ENCODE assay signal across 11 cellular contexts in genomic region chr13:33109801-33110200, GRCh38.
DNase-seq lines count a peak whose midpoint lies in the region; ATAC-seq and TF ChIP-seq lines count a peak whose summit lies in the region.
"Had no signal": no experiment of that assay in that cellular context is flagged by ENCODE, and none has a peak within 500 bp of the region (broad histone marks: within the 10 kb centered on the region; RNA-seq: fewer than 3 reads in every experiment).

No MANE protein-coding gene starts in this region.

- DNase-seq in chondrocyte (ENCODE audit: low spot score) (no peak), sigmoid colon (no peak), glomerular visceral epithelial cell (ENCODE audit: extremely low spot score) (no peak), NCI-H2081 (lab: John Stamatoyannopoulos, UW) (no peak)
- DNase-seq in T-helper 2 cell treated with Interferon-gamma antibody and Interleukin-4, amounts not matched to agents 5 μg/mL and 100 μg/mL, for 36 hours (ENCODE audit: low spot score): no peak
- DNase-seq: activated CD8-positive, alpha-beta memory T cell treated with anti-CD3 and anti-CD28 coated beads for 24 hours; NCI-H187 treated with DMSO at 0.1 percent for 48 hours; ovary had no signal

- no peaks in the 10 kb centered on the region for H3K27me3 Mint-ChIP-seq in chondrocyte (ENCODE audit: low read depth)
- peaks cover 2% of the 10 kb centered on the region for H3K27me3 Mint-ChIP-seq in T-helper 2 cell treated with Interferon-gamma antibody and Interleukin-4, amounts not matched to agents 5 μg/mL and 100 μg/mL, for 36 hours (ENCODE audit: low read depth)

- TF ChIP-seq CTCF in GM12874 (IDR thresholded peaks at IDR 0.05; ENCODE audit: insufficient read depth, low read depth, low read length) (peak; percentile 46; the same call in 1 of the 2 replicates), chondrocyte (IDR thresholded peaks at IDR 0.05) (peak; percentile 46), sigmoid colon (IDR thresholded peaks at IDR 0.05) (no peak)

- H3K9me3 Mint-ChIP-seq in chondrocyte (ENCODE audit: low read depth): no peaks in the 10 kb centered on the region
- no peaks in the 10 kb centered on the region for H3K9me3 Mint-ChIP-seq in T-helper 2 cell treated with Interferon-gamma antibody and Interleukin-4, amounts not matched to agents 5 μg/mL and 100 μg/mL, for 36 hours

- H3K27me3 ChIP-seq in sigmoid colon: no peaks in the 10 kb centered on the region
- H3K27me3 ChIP-seq: ovary had no signal

- TF ChIP-seq EP300 in sigmoid colon (IDR thresholded peaks at IDR 0.05): no peak

- no peak for TF ChIP-seq POLR2A in sigmoid colon (IDR thresholded peaks at IDR 0.05)

- H3K36me3 Mint-ChIP-seq in chondrocyte (ENCODE audit: low read depth): peaks cover 58% of the 10 kb centered on the region
- H3K36me3 Mint-ChIP-seq in T-helper 2 cell treated with Interferon-gamma antibody and Interleukin-4, amounts not matched to agents 5 μg/mL and 100 μg/mL, for 36 hours (ENCODE audit: low read depth): no peaks in the 10 kb centered on the region

- no peak overlapping the region for H3K4me3 ChIP-seq in sigmoid colon
- H3K4me3 ChIP-seq: ovary had no signal

- intact Hi-C loops in sigmoid colon (cut with DNase I): loop anchor here (5.0 to 10.0 kb wide), 4 partner anchors 62 to 432 kb away; no protein-coding TSS in a partner anchor

- peaks cover 15 to 72% (median 18%) of the 10 kb centered on the region in 4 donors for H3K36me3 ChIP-seq in sigmoid colon
- H3K36me3 ChIP-seq: ovary had no signal

- WGBS in sigmoid colon, 2 donors: 87 to 93% methylated on average over 10 of the region's 10 CpGs

- H3K4me3 Mint-ChIP-seq in chondrocyte (ENCODE audit: unreplicated experiment): no peak overlapping the region
- H3K4me3 Mint-ChIP-seq in T-helper 2 cell treated with Interferon-gamma antibody and Interleukin-4, amounts not matched to agents 5 μg/mL and 100 μg/mL, for 36 hours: no peak overlapping the region

- peak overlapping the region; percentile 86 for H3K27ac Mint-ChIP-seq in chondrocyte (ENCODE audit: unreplicated experiment)
- H3K27ac Mint-ChIP-seq in T-helper 2 cell treated with Interferon-gamma antibody and Interleukin-4, amounts not matched to agents 5 μg/mL and 100 μg/mL, for 36 hours: no peak overlapping the region

- ATAC-seq in HG02870 (IDR thresholded peaks at IDR 0.05; ENCODE audit: unreplicated experiment) (peak; percentile 23), GM21381 (IDR thresholded peaks at IDR 0.05; ENCODE audit: unreplicated experiment) (no peak)

- peaks cover 0 to 96% (median 90%) of the 10 kb centered on the region in 4 donors for H3K4me1 ChIP-seq in sigmoid colon

- peaks cover 57% of the 10 kb centered on the region for H3K4me1 Mint-ChIP-seq in chondrocyte (ENCODE audit: low read depth)
- H3K4me1 Mint-ChIP-seq in T-helper 2 cell treated with Interferon-gamma antibody and Interleukin-4, amounts not matched to agents 5 μg/mL and 100 μg/mL, for 36 hours (ENCODE audit: low read depth): no peaks in the 10 kb centered on the region

- H3K9me3 ChIP-seq in sigmoid colon: no peaks in the 10 kb centered on the region
- H3K9me3 ChIP-seq: ovary had no signal

- H3K27ac ChIP-seq in sigmoid colon: peak overlapping the region; percentile 74 to 83 (median 79)

Comparison
In these comparisons a context has a peak if more than half of its experiments do, and no peak if none do; other contexts are left out.
1. CTCF ChIP-seq: peak in GM12874 (single experiment) and chondrocyte (single experiment); none in sigmoid colon (0 of 4).